ENCODE assay signal across 15 cellular contexts in genomic region chr15:81375461-81375860, GRCh38. TPM values are rescaled to one million over a fixed set of nuclear protein-coding genes. Genes with fewer than 3 reads are reported as not detected.
DNase-seq lines count a peak whose midpoint lies in the region; ATAC-seq and TF ChIP-seq lines count a peak whose summit lies in the region.
"Had no signal": no experiment of that assay in that cellular context is flagged by ENCODE, and none has a peak within 500 bp of the region (broad histone marks: within the 10 kb centered on the region; RNA-seq: fewer than 3 reads in every experiment).

No MANE protein-coding gene starts in this region.

- H3K9ac ChIP-seq in trophoblast cell (ENCODE audit: low read length): no peak overlapping the region
- H3K9ac ChIP-seq: GM23248 had no signal

- no peak overlapping the region for H4K12ac ChIP-seq in trophoblast cell (ENCODE audit: low read depth, low read length)

- H3K36me3 ChIP-seq in trophoblast cell (ENCODE audit: control insufficient read depth in 1 of 2, insufficient read depth in 2 of 2, low read length in 2 of 2): no peaks in the 10 kb centered on the region
- H3K36me3 ChIP-seq in hepatocyte (replicated peaks; ENCODE audit: insufficient read depth, low read depth): no peaks in the 10 kb centered on the region
- H3K36me3 ChIP-seq: BE2C had no signal

- H3K79me2 ChIP-seq in trophoblast cell (ENCODE audit: control insufficient read depth, insufficient read depth, low read length, poor library complexity) (no peaks in the 10 kb centered on the region), hepatocyte (no peaks in the 10 kb centered on the region)

- no peak overlapping the region for H3K14ac ChIP-seq in trophoblast cell (ENCODE audit: low read length)

- DNase-seq in left ventricle myocardium superior: peak; percentile 63
- DNase-seq in left cardiac atrium: no peak
- peak; percentile 23 for DNase-seq in NCI-H226
- DNase-seq in fibroblast of the aortic adventitia (ENCODE audit: low read depth): peak; percentile 9
- DNase-seq in trophoblast cell: peak; percentile 49 to 82
- no peak for DNase-seq in hepatocyte (ENCODE audit: low spot score)
- DNase-seq in NOMO-1 treated with DMSO at 0.1 percent for 48 hours (lab: John Stamatoyannopoulos, UW; ENCODE audit: unreplicated experiment): no peak
- no peak for DNase-seq in globus pallidus (ENCODE audit: low spot score)
- DNase-seq: BE2C; CD4-positive, alpha-beta memory T cell; DMS79; GM23248 had no signal

- intact Hi-C loops in left ventricle myocardium superior (cut with micrococcal nuclease): no loop called here
- intact Hi-C loops in left cardiac atrium (cut with DNase I): no loop called here

- no peak overlapping the region for H3K23ac ChIP-seq in trophoblast cell (ENCODE audit: low read length)

- no peak overlapping the region for H4K91ac ChIP-seq in trophoblast cell (ENCODE audit: low read depth, low read length)

- H2AFZ ChIP-seq in trophoblast cell (ENCODE audit: insufficient read depth, low read length, poor library complexity): no peak overlapping the region
- H2AFZ ChIP-seq in hepatocyte: no peak overlapping the region
- H2AFZ ChIP-seq: GM23248 had no signal

- no peak overlapping the region for H4K8ac ChIP-seq in trophoblast cell (ENCODE audit: low read depth, low read length)

- H4K20me1 ChIP-seq in hepatocyte (ENCODE audit: insufficient read depth, poor library complexity, severe bottlenecking): no peaks in the 10 kb centered on the region

- no peak overlapping the region for H2BK12ac ChIP-seq in trophoblast cell (ENCODE audit: low read length)

- no peak overlapping the region for H2AK5ac ChIP-seq in trophoblast cell (ENCODE audit: low read length)

- H3K4me2 ChIP-seq in trophoblast cell (ENCODE audit: low read length) (no peak overlapping the region), hepatocyte (no peak overlapping the region)

- H3K18ac ChIP-seq in trophoblast cell (ENCODE audit: low read length): no peak overlapping the region

- H3K4me3 ChIP-seq in fibroblast of the aortic adventitia (ENCODE audit: low read depth, low read length) (no peak overlapping the region), trophoblast cell (ENCODE audit: low read depth, low read length) (no peak overlapping the region), hepatocyte (no peak overlapping the region)
- H3K4me3 ChIP-seq: GM23248 had no signal

- no peaks in the 10 kb centered on the region for H3K4me1 ChIP-seq in trophoblast cell (ENCODE audit: control insufficient read depth in 1 of 2, insufficient read depth in 2 of 2, low read length in 2 of 2)
- H3K4me1 ChIP-seq in hepatocyte (ENCODE audit: insufficient read depth): peaks cover 8% of the 10 kb centered on the region
- H3K4me1 ChIP-seq: BE2C had no signal

- TF ChIP-seq CTCF in fibroblast of the aortic adventitia (IDR thresholded peaks at IDR 0.05; ENCODE audit: insufficient read depth, low read length): no peak
- TF ChIP-seq CTCF in hepatocyte (IDR thresholded peaks at IDR 0.05; ENCODE audit: poor library complexity): no peak

- H2BK120ac ChIP-seq in trophoblast cell (ENCODE audit: insufficient read depth, low read length, poor library complexity): no peak overlapping the region

- H2BK5ac ChIP-seq in trophoblast cell (ENCODE audit: low read depth, low read length, poor library complexity): no peak overlapping the region

- no peaks in the 10 kb centered on the region for H3K79me1 ChIP-seq in trophoblast cell (ENCODE audit: low read length)

- no peaks in the 10 kb centered on the region for H3K9me2 ChIP-seq in hepatocyte (replicated peaks; ENCODE audit: insufficient read depth)

- H3K27me3 ChIP-seq in trophoblast cell (ENCODE audit: insufficient read depth, low read length): no peaks in the 10 kb centered on the region
- H3K27me3 ChIP-seq in hepatocyte: no peaks in the 10 kb centered on the region

- H3K9me3 ChIP-seq in trophoblast cell (ENCODE audit: insufficient read depth, low read depth, low read length): no peaks in the 10 kb centered on the region
- no peaks in the 10 kb centered on the region for H3K9me3 ChIP-seq in hepatocyte (ENCODE audit: low read depth)
- H3K9me3 ChIP-seq: BE2C had no signal

- WGBS in trophoblast cell (ENCODE audit: extremely low coverage, insufficient coverage, insufficient read length): no CpG with 5 or more reads among the region's 4 CpGs
- WGBS in hepatocyte (ENCODE audit: low lambda C conversion rate, missing lambda C conversion rate): 75% methylated on average over 4 of the region's 4 CpGs

- no peak overlapping the region for H3K4ac ChIP-seq in trophoblast cell (ENCODE audit: low read depth, low read length)

- no peak overlapping the region for H3K27ac ChIP-seq in trophoblast cell (ENCODE audit: low read depth, low read length)
- H3K27ac ChIP-seq in hepatocyte: no peak overlapping the region
- H3K27ac ChIP-seq: C4-2B, GM23248 had no signal

- ATAC-seq in left ventricle myocardium superior (peak; percentile 54), left cardiac atrium (no peak)
- ATAC-seq: HCT116 had no signal

RNA-seq across cellular contexts. Expression of gene TMC3, which starts 1.4 kb away (rescaled TPM):
- total RNA-seq in left ventricle myocardium superior: not detected
- total RNA-seq in left cardiac atrium: not detected
- under 0.01 TPM in 1 of 2 replicates, not detected in the other for total RNA-seq in fibroblast of the aortic adventitia (ENCODE audit: low replicate concordance)
- polyA plus RNA-seq in trophoblast cell (2013): 0.01 TPM in 1 of 2 replicates, not detected in the other
- total RNA-seq in hepatocyte: 0.12 and 0.43 TPM in 2 replicates
- polyA plus RNA-seq in hepatocyte: 0.19 TPM in 1 of 2 replicates, not detected in the other
- total RNA-seq: CD4-positive, alpha-beta memory T cell; GM23248; HT-29 had no signal
- polyA plus RNA-seq: GM23248 had no signal

RNA-seq across cellular contexts. Expression of gene STARD5, which starts 51.5 kb away (rescaled TPM):
- total RNA-seq in left ventricle myocardium superior (1.8 TPM), left cardiac atrium (1 to 10 TPM; 2.0 to 5.7 TPM), fibroblast of the aortic adventitia (ENCODE audit: low replicate concordance) (6.1 and 8.8 TPM in 2 replicates), hepatocyte (7.2 and 8.2 TPM in 2 replicates)
- polyA plus RNA-seq in trophoblast cell (2013): 2.6 and 2.7 TPM in 2 replicates
- polyA plus RNA-seq in hepatocyte: 10.6 and 13.7 TPM in 2 replicates

Comparison
In these comparisons a context has a peak if more than half of its experiments do, and no peak if none do; other contexts are left out.
1. DNase-seq: peak in left ventricle myocardium superior (single experiment), NCI-H226 (single experiment), fibroblast of the aortic adventitia (single experiment) and trophoblast cell (2 of 2); none in left cardiac atrium (single experiment), hepatocyte (single experiment), NOMO-1 treated with DMSO at 0.1 percent for 48 hours (single experiment) and globus pallidus (single experiment).